1 cellular context compared by ENCODE assay signal in the genomic region with DNA sequence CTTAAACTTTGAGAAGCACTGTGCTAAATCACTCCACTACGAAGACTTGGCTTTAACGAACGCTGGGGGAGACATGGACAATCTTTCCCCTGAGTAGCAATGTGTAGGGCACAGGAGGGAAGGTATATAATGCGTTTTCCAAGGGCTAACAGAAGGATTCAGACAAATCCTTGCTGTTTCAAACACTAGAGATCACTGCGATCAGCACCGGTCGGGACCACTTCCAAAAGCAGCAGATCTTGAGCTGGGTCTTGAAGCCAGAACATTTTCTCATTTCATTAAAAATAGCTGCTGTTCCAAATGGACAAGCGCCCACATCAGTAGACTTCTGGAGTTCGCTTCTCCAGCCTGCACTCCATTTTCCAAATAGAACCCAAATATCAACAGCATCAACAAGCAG.
TF ChIP-seq lines count a peak whose summit lies in the region.

No MANE protein-coding gene starts in this region.

TF ChIP-seq in SK-N-SH treated with all-trans-retinoic acid at 6 μM for 48 hours, 23 proteins besides CTCF, POLR2A, EP300 and RAD21 (continued from another document):
- TF ChIP-seq, protein P1, sequence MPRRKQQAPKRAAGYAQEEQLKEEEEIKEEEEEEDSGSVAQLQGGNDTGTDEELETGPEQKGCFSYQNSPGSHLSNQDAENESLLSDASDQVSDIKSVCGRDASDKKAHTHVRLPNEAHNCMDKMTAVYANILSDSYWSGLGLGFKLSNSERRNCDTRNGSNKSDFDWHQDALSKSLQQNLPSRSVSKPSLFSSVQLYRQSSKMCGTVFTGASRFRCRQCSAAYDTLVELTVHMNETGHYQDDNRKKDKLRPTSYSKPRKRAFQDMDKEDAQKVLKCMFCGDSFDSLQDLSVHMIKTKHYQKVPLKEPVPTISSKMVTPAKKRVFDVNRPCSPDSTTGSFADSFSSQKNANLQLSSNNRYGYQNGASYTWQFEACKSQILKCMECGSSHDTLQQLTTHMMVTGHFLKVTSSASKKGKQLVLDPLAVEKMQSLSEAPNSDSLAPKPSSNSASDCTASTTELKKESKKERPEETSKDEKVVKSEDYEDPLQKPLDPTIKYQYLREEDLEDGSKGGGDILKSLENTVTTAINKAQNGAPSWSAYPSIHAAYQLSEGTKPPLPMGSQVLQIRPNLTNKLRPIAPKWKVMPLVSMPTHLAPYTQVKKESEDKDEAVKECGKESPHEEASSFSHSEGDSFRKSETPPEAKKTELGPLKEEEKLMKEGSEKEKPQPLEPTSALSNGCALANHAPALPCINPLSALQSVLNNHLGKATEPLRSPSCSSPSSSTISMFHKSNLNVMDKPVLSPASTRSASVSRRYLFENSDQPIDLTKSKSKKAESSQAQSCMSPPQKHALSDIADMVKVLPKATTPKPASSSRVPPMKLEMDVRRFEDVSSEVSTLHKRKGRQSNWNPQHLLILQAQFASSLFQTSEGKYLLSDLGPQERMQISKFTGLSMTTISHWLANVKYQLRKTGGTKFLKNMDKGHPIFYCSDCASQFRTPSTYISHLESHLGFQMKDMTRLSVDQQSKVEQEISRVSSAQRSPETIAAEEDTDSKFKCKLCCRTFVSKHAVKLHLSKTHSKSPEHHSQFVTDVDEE (CRISPR knock-in tag; IDR thresholded peaks at IDR 0.05), result no peak
- no peak for TF ChIP-seq CSDC2 (CRISPR knock-in tag; IDR thresholded peaks at IDR 0.05)
- TF ChIP-seq OSR1 (CRISPR knock-in tag; IDR thresholded peaks at IDR 0.05), result no peak
- TF ChIP-seq, protein P2, sequence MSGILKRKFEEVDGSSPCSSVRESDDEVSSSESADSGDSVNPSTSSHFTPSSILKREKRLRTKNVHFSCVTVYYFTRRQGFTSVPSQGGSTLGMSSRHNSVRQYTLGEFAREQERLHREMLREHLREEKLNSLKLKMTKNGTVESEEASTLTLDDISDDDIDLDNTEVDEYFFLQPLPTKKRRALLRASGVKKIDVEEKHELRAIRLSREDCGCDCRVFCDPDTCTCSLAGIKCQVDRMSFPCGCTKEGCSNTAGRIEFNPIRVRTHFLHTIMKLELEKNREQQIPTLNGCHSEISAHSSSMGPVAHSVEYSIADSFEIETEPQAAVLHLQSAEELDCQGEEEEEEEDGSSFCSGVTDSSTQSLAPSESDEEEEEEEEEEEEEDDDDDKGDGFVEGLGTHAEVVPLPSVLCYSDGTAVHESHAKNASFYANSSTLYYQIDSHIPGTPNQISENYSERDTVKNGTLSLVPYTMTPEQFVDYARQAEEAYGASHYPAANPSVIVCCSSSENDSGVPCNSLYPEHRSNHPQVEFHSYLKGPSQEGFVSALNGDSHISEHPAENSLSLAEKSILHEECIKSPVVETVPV (CRISPR knock-in tag; IDR thresholded peaks at IDR 0.05), result no peak
- no peak for TF ChIP-seq TCF4 (CRISPR knock-in tag; IDR thresholded peaks at IDR 0.05; ENCODE audit: borderline replicate concordance)
- no peak for TF ChIP-seq ZNF70 (CRISPR knock-in tag; IDR thresholded peaks at IDR 0.05)
- TF ChIP-seq RARB (CRISPR knock-in tag; IDR thresholded peaks at IDR 0.05), result no peak
- TF ChIP-seq ESRRG (CRISPR knock-in tag; IDR thresholded peaks at IDR 0.05), result no peak
